In the genomic region with DNA sequence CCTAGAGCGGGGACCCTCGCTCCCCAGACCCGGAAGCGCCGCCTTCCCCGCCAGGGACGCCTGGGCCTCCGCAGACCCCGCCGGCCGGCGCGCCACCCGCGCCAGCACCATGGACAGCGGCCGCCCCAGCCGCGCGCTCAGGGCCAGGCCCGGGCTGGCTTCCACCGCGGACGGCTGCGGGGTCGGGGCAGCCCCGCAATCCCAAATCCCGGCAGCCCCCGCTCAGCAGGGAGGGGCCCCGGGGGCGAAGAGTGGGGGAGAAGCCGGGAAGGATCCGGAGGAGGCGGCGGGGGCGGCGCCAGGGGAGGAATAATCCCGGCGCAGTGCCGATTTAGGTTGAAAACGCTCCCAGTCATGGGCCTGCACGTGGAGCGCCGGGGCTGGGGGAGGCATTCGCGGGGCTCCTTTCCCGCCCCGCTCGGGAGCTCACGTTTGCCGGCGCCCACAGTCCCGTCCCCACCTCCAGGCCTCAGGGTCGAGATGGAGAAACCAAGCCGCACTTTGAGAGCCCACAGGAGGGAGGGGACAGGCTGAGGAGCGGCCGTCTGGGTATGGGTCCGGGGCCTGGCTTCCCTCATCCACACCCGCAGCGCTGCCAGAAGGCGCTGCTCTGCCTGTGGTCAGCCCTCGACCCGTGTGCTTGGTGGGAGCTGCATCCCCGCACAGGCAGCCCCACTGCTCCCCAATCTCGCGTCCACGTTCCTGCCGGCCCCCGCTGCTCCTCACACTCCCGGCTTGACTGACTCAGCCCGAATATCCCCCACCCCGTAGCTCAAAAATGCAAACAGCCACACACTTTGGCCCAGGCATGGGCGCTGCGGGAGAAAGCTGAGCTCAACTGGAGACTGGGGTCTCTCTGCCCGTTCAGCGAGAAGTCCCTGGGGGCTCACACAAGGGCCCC, we compare ENCODE assay signal across 1 cellular context.
A peak's percentile ranks its signal among the peaks of the same experiment; 100 is the strongest.
TF ChIP-seq lines count a peak whose summit lies in the region.

No MANE protein-coding gene starts in this region.

TF ChIP-seq in HepG2, 621 proteins besides CTCF, POLR2A, EP300 and RAD21 (continued from another document and continues in another):
- TF ChIP-seq, protein P1, sequence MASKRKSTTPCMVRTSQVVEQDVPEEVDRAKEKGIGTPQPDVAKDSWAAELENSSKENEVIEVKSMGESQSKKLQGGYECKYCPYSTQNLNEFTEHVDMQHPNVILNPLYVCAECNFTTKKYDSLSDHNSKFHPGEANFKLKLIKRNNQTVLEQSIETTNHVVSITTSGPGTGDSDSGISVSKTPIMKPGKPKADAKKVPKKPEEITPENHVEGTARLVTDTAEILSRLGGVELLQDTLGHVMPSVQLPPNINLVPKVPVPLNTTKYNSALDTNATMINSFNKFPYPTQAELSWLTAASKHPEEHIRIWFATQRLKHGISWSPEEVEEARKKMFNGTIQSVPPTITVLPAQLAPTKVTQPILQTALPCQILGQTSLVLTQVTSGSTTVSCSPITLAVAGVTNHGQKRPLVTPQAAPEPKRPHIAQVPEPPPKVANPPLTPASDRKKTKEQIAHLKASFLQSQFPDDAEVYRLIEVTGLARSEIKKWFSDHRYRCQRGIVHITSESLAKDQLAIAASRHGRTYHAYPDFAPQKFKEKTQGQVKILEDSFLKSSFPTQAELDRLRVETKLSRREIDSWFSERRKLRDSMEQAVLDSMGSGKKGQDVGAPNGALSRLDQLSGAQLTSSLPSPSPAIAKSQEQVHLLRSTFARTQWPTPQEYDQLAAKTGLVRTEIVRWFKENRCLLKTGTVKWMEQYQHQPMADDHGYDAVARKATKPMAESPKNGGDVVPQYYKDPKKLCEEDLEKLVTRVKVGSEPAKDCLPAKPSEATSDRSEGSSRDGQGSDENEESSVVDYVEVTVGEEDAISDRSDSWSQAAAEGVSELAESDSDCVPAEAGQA (IDR thresholded peaks at IDR 0.05; ENCODE audit: low read depth), result no peak
- TF ChIP-seq, protein P1 (CRISPR knock-in tag; IDR thresholded peaks at IDR 0.05; ENCODE audit: borderline replicate concordance), result peak; percentile 91; the same call in 1 of the 2 replicates
- TF ChIP-seq, protein P2, sequence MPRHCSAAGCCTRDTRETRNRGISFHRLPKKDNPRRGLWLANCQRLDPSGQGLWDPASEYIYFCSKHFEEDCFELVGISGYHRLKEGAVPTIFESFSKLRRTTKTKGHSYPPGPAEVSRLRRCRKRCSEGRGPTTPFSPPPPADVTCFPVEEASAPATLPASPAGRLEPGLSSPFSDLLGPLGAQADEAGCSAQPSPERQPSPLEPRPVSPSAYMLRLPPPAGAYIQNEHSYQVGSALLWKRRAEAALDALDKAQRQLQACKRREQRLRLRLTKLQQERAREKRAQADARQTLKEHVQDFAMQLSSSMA (CRISPR knock-in tag; IDR thresholded peaks at IDR 0.05), result no peak
- TF ChIP-seq ZNF337 (CRISPR knock-in tag; IDR thresholded peaks at IDR 0.05; ENCODE audit: borderline replicate concordance, low read depth) (no peak), TAF15 (IDR thresholded peaks at IDR 0.05; ENCODE audit: low read depth, low read length, poor library complexity, severe bottlenecking) (no peak), MIER3 (CRISPR knock-in tag; IDR thresholded peaks at IDR 0.05; ENCODE audit: borderline replicate concordance) (no peak), CHD2 (IDR thresholded peaks at IDR 0.05; ENCODE audit: low read depth, low read length) (no peak), RNF2 (conservative IDR thresholded peaks at IDR 0.05; ENCODE audit: low read depth) (no peak), HNF4A (CRISPR knock-in tag; IDR thresholded peaks at IDR 0.05) (no peak), SOX5 (CRISPR knock-in tag; IDR thresholded peaks at IDR 0.05; ENCODE audit: borderline replicate concordance) (no peak), MTF1 (CRISPR knock-in tag; IDR thresholded peaks at IDR 0.05) (peak; percentile 84; the same call in 1 of the 2 replicates), ZC3H13 (CRISPR knock-in tag; IDR thresholded peaks at IDR 0.05) (0 out of 2 replicates have a peak, but pooled peaks have one; percentile 45), ZNF547 (CRISPR knock-in tag; IDR thresholded peaks at IDR 0.05) (peak; percentile 76; the same call in 1 of the 2 replicates), ZNF235 (CRISPR knock-in tag; IDR thresholded peaks at IDR 0.05; ENCODE audit: borderline replicate concordance) (peak; percentile 56; the same call in 1 of the 2 replicates), ZMYM2 (CRISPR knock-in tag; IDR thresholded peaks at IDR 0.05) (no peak), RFXANK (CRISPR knock-in tag; IDR thresholded peaks at IDR 0.05) (no peak), ZNF605 (CRISPR knock-in tag; IDR thresholded peaks at IDR 0.05) (no peak), DR1 (CRISPR knock-in tag; IDR thresholded peaks at IDR 0.05) (no peak), SRY (CRISPR knock-in tag; IDR thresholded peaks at IDR 0.05) (peak; percentile 86; the same call in 1 of the 2 replicates), RFXAP (CRISPR knock-in tag; IDR thresholded peaks at IDR 0.05; ENCODE audit: borderline replicate concordance) (peak; percentile 68; the same call in 1 of the 2 replicates), ZNF670 (CRISPR knock-in tag; IDR thresholded peaks at IDR 0.05; ENCODE audit: borderline replicate concordance) (no peak), TOE1 (CRISPR knock-in tag; IDR thresholded peaks at IDR 0.05) (no peak), ZNF891 (CRISPR knock-in tag; IDR thresholded peaks at IDR 0.05) (no peak; the same call in 1 of the 2 replicates), HOXA3 (CRISPR knock-in tag; IDR thresholded peaks at IDR 0.05) (peak; percentile 60), NR2C2 (CRISPR knock-in tag; IDR thresholded peaks at IDR 0.05; ENCODE audit: borderline replicate concordance) (no peak), YY1 (IDR thresholded peaks at IDR 0.05; ENCODE audit: insufficient read depth, insufficient replicate concordance, low read depth, low read length) (no peak), ZNF546 (CRISPR knock-in tag; conservative IDR thresholded peaks at IDR 0.05) (0 out of 2 replicates have a peak, but pooled peaks have one; percentile 38), ATF7-NPFF (CRISPR knock-in tag; IDR thresholded peaks at IDR 0.05; ENCODE audit: low read depth) (peak; percentile 84; the same call in 1 of the 2 replicates), ZMYM3 (CRISPR knock-in tag; IDR thresholded peaks at IDR 0.05) (no peak), HNRNPH1 (optimal IDR thresholded peaks at IDR 0.05; ENCODE audit: low read depth, low read length) (no peak), NCOA5 (CRISPR knock-in tag; IDR thresholded peaks at IDR 0.05) (no peak), ZNF589 (CRISPR knock-in tag; conservative IDR thresholded peaks at IDR 0.05) (0 out of 2 replicates have a peak, but pooled peaks have one; percentile 66)
- TF ChIP-seq, protein P3, sequence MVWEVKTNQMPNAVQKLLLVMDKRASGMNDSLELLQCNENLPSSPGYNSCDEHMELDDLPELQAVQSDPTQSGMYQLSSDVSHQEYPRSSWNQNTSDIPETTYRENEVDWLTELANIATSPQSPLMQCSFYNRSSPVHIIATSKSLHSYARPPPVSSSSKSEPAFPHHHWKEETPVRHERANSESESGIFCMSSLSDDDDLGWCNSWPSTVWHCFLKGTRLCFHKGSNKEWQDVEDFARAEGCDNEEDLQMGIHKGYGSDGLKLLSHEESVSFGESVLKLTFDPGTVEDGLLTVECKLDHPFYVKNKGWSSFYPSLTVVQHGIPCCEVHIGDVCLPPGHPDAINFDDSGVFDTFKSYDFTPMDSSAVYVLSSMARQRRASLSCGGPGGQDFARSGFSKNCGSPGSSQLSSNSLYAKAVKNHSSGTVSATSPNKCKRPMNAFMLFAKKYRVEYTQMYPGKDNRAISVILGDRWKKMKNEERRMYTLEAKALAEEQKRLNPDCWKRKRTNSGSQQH (CRISPR knock-in tag; IDR thresholded peaks at IDR 0.05; ENCODE audit: low read depth), result peak; percentile 82; the same call in 1 of the 2 replicates
- TF ChIP-seq, protein P4, sequence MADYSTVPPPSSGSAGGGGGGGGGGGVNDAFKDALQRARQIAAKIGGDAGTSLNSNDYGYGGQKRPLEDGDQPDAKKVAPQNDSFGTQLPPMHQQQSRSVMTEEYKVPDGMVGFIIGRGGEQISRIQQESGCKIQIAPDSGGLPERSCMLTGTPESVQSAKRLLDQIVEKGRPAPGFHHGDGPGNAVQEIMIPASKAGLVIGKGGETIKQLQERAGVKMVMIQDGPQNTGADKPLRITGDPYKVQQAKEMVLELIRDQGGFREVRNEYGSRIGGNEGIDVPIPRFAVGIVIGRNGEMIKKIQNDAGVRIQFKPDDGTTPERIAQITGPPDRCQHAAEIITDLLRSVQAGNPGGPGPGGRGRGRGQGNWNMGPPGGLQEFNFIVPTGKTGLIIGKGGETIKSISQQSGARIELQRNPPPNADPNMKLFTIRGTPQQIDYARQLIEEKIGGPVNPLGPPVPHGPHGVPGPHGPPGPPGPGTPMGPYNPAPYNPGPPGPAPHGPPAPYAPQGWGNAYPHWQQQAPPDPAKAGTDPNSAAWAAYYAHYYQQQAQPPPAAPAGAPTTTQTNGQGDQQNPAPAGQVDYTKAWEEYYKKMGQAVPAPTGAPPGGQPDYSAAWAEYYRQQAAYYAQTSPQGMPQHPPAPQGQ (CRISPR knock-in tag; IDR thresholded peaks at IDR 0.05; ENCODE audit: borderline replicate concordance), result no peak
- TF ChIP-seq, protein P5, sequence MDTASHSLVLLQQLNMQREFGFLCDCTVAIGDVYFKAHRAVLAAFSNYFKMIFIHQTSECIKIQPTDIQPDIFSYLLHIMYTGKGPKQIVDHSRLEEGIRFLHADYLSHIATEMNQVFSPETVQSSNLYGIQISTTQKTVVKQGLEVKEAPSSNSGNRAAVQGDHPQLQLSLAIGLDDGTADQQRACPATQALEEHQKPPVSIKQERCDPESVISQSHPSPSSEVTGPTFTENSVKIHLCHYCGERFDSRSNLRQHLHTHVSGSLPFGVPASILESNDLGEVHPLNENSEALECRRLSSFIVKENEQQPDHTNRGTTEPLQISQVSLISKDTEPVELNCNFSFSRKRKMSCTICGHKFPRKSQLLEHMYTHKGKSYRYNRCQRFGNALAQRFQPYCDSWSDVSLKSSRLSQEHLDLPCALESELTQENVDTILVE (CRISPR knock-in tag; IDR thresholded peaks at IDR 0.05), result no peak
- TF ChIP-seq, protein P6, sequence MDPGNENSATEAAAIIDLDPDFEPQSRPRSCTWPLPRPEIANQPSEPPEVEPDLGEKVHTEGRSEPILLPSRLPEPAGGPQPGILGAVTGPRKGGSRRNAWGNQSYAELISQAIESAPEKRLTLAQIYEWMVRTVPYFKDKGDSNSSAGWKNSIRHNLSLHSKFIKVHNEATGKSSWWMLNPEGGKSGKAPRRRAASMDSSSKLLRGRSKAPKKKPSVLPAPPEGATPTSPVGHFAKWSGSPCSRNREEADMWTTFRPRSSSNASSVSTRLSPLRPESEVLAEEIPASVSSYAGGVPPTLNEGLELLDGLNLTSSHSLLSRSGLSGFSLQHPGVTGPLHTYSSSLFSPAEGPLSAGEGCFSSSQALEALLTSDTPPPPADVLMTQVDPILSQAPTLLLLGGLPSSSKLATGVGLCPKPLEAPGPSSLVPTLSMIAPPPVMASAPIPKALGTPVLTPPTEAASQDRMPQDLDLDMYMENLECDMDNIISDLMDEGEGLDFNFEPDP (CRISPR knock-in tag; conservative IDR thresholded peaks at IDR 0.05), result 0 out of 2 replicates have a peak, but pooled peaks have one; percentile 89
- TF ChIP-seq, protein P7, sequence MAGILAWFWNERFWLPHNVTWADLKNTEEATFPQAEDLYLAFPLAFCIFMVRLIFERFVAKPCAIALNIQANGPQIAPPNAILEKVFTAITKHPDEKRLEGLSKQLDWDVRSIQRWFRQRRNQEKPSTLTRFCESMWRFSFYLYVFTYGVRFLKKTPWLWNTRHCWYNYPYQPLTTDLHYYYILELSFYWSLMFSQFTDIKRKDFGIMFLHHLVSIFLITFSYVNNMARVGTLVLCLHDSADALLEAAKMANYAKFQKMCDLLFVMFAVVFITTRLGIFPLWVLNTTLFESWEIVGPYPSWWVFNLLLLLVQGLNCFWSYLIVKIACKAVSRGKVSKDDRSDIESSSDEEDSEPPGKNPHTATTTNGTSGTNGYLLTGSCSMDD (CRISPR knock-in tag; IDR thresholded peaks at IDR 0.05), result no peak
- TF ChIP-seq, protein P8, sequence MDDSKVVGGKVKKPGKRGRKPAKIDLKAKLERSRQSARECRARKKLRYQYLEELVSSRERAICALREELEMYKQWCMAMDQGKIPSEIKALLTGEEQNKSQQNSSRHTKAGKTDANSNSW (CRISPR knock-in tag; IDR thresholded peaks at IDR 0.05; ENCODE audit: borderline replicate concordance), result no peak
- TF ChIP-seq, protein P9, sequence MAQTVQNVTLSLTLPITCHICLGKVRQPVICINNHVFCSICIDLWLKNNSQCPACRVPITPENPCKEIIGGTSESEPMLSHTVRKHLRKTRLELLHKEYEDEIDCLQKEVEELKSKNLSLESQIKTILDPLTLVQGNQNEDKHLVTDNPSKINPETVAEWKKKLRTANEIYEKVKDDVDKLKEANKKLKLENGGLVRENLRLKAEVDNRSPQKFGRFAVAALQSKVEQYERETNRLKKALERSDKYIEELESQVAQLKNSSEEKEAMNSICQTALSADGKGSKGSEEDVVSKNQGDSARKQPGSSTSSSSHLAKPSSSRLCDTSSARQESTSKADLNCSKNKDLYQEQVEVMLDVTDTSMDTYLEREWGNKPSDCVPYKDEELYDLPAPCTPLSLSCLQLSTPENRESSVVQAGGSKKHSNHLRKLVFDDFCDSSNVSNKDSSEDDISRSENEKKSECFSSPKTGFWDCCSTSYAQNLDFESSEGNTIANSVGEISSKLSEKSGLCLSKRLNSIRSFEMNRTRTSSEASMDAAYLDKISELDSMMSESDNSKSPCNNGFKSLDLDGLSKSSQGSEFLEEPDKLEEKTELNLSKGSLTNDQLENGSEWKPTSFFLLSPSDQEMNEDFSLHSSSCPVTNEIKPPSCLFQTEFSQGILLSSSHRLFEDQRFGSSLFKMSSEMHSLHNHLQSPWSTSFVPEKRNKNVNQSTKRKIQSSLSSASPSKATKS (CRISPR knock-in tag; IDR thresholded peaks at IDR 0.05), result no peak
- TF ChIP-seq, protein P10, sequence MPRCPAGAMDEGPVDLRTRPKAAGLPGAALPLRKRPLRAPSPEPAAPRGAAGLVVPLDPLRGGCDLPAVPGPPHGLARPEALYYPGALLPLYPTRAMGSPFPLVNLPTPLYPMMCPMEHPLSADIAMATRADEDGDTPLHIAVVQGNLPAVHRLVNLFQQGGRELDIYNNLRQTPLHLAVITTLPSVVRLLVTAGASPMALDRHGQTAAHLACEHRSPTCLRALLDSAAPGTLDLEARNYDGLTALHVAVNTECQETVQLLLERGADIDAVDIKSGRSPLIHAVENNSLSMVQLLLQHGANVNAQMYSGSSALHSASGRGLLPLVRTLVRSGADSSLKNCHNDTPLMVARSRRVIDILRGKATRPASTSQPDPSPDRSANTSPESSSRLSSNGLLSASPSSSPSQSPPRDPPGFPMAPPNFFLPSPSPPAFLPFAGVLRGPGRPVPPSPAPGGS (CRISPR knock-in tag; IDR thresholded peaks at IDR 0.05), result peak; percentile 89
